33 cellular contexts compared by ENCODE assay signal in the genomic region with DNA sequence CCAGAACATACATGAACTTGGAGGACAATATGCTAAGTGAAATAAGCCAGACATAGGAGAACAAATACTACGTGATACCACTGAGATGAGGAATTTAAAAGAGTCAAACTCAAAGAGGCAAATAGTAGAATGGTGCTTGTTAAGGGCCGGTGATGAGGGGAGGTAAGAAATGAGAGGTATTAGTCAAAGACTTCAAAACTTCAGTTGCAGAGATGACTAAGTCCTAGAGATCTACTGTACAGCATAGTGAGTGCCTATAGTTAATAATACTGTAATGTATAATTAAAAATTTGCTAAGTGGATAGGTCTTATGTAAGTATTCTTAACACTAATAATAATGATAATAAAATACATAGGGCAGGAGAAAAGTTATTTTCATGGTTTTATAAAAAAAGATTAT.
"Had no signal": no experiment of that assay in that cellular context is flagged by ENCODE, and none has a peak within 500 bp of the region (broad histone marks: within the 10 kb centered on the region; RNA-seq: fewer than 3 reads in every experiment).

No MANE protein-coding gene starts in this region.

- H3K9me3 Mint-ChIP-seq: activated CD4-positive, alpha-beta T cell treated with anti-CD3 and anti-CD28 coated beads, Interleukin-2, amount 10 ng/mL, durations not matched to agents 7 days and 5 days; central memory CD8-positive, alpha-beta T cell had no signal

- H3K27me3 ChIP-seq: brain microvascular endothelial cell, cardiac muscle cell, MG63, Peyer's patch, SJSA1 had no signal

- H3K27ac ChIP-seq: cardiac muscle cell, Peyer's patch, SJSA1 had no signal

- H3K36me3 ChIP-seq: brain microvascular endothelial cell, cardiac muscle cell, MG63, Peyer's patch, SJSA1 had no signal

- DNase-seq: activated CD4-positive, alpha-beta T cell treated with anti-CD3 and anti-CD28 coated beads for 36 hours; activated CD4-positive, alpha-beta T cell treated with anti-CD3 and anti-CD28 coated beads, Interleukin-2, amount 10 ng/mL, durations not matched to agents 7 days and 5 days; activated CD4-positive, alpha-beta T cell treated with anti-CD3 and anti-CD28 coated beads, Interleukin-2, amount 50 U/mL, for 48 hours; activated CD8-positive, alpha-beta T cell treated with anti-CD3 and anti-CD28 coated beads, Interleukin-2, amount 10 ng/mL, durations not matched to agents 7 days and 5 days; activated gamma-delta T cell treated with Interleukin-2 at 50 U/mL for 16 hours; activated naive CD4-positive, alpha-beta T cell treated with anti-CD3 and anti-CD28 coated beads for 36 hours; activated T-cell treated with anti-CD3 and anti-CD28 coated beads, Interleukin-2, amount 50 U/mL, for 24 hours; amniotic stem cell; aorta; brain microvascular endothelial cell; Kasumi-1; KG1; MG63; NCI-H1048; NCI-H1105 treated with DMSO at 0.1 percent for 48 hours; NCI-H1436; NCI-H1694; NCI-H1930; NCI-H345; NCI-H524 treated with DMSO at 0.1 percent for 48 hours; PC-3; Peyer's patch; SHP77 treated with DMSO at 0.1 percent for 48 hours; SW 1271; T-helper 1 cell; T-helper 2 cell; T1000 had no signal

- H3K9me3 ChIP-seq: Peyer's patch had no signal

- H3K4me3 ChIP-seq: cardiac muscle cell, MG63, Peyer's patch, SJSA1 had no signal

- H3K4me3 Mint-ChIP-seq: activated CD4-positive, alpha-beta T cell treated with anti-CD3 and anti-CD28 coated beads for 36 hours; activated CD4-positive, alpha-beta T cell treated with anti-CD3 and anti-CD28 coated beads, Interleukin-2, amount 10 ng/mL, durations not matched to agents 7 days and 5 days; activated CD8-positive, alpha-beta T cell treated with anti-CD3 and anti-CD28 coated beads, Interleukin-2, amount 10 ng/mL, durations not matched to agents 7 days and 5 days; activated naive CD4-positive, alpha-beta T cell treated with anti-CD3 and anti-CD28 coated beads for 36 hours; activated T-cell treated with anti-CD3 and anti-CD28 coated beads, Interleukin-2, amount 50 U/mL, for 24 hours; central memory CD8-positive, alpha-beta T cell; WTC11 had no signal

- ATAC-seq: activated CD4-positive, alpha-beta T cell treated with anti-CD3 and anti-CD28 coated beads for 36 hours; activated CD4-positive, CD25-positive, alpha-beta regulatory T cell treated with anti-CD3 and anti-CD28 coated beads, Interleukin-2, amount 50 U/mL, for 24 hours; activated CD8-positive, alpha-beta T cell treated with anti-CD3 and anti-CD28 coated beads, Interleukin-2, amount 10 ng/mL, durations not matched to agents 7 days and 5 days; activated naive CD4-positive, alpha-beta T cell treated with anti-CD3 and anti-CD28 coated beads, Interleukin-2, amount 50 U/mL, for 72 hours; PC-3; WTC11 had no signal

- H3K27me3 Mint-ChIP-seq: activated CD4-positive, alpha-beta T cell treated with anti-CD3 and anti-CD28 coated beads for 36 hours; activated CD4-positive, alpha-beta T cell treated with anti-CD3 and anti-CD28 coated beads, Interleukin-2, amount 10 ng/mL, durations not matched to agents 7 days and 5 days; activated T-cell treated with anti-CD3 and anti-CD28 coated beads, Interleukin-2, amount 50 U/mL, for 24 hours; central memory CD8-positive, alpha-beta T cell had no signal

- H3K4me1 ChIP-seq: Peyer's patch had no signal

- H3K27ac Mint-ChIP-seq: activated CD4-positive, alpha-beta T cell treated with anti-CD3 and anti-CD28 coated beads for 36 hours; activated CD4-positive, alpha-beta T cell treated with anti-CD3 and anti-CD28 coated beads, Interleukin-2, amount 10 ng/mL, durations not matched to agents 7 days and 5 days; activated CD8-positive, alpha-beta T cell treated with anti-CD3 and anti-CD28 coated beads, Interleukin-2, amount 10 ng/mL, durations not matched to agents 7 days and 5 days; activated naive CD4-positive, alpha-beta T cell treated with anti-CD3 and anti-CD28 coated beads for 36 hours; activated naive CD4-positive, alpha-beta T cell treated with anti-CD3 and anti-CD28 coated beads, Interleukin-2, amount 50 U/mL, for 72 hours; activated T-cell treated with anti-CD3 and anti-CD28 coated beads, Interleukin-2, amount 50 U/mL, for 24 hours; WTC11 had no signal

- H3K4me1 Mint-ChIP-seq: activated CD4-positive, alpha-beta T cell treated with anti-CD3 and anti-CD28 coated beads for 36 hours; activated CD4-positive, alpha-beta T cell treated with anti-CD3 and anti-CD28 coated beads, Interleukin-2, amount 10 ng/mL, durations not matched to agents 7 days and 5 days; central memory CD8-positive, alpha-beta T cell; WTC11 had no signal

- H3K36me3 Mint-ChIP-seq: activated naive CD4-positive, alpha-beta T cell treated with anti-CD3 and anti-CD28 coated beads, Interleukin-2, amount 50 U/mL, for 72 hours had no signal
